Comparison of ENCODE assay signal across 2 cellular contexts in genomic region chr9:124599121-124599795, GRCh38.
TF ChIP-seq lines count a peak whose summit lies in the region.

No MANE protein-coding gene starts in this region.

TF ChIP-seq in H1, 55 proteins besides CTCF, POLR2A, EP300 and RAD21:
- TF ChIP-seq ATF3 (IDR thresholded peaks at IDR 0.05; ENCODE audit: insufficient read depth, low read depth, low read length) (no peak), YY1 (IDR thresholded peaks at IDR 0.05; ENCODE audit: low read depth, low read length) (no peak), GTF2F1 (IDR thresholded peaks at IDR 0.05; ENCODE audit: borderline replicate concordance, low read depth, low read length) (no peak), EZH2 (IDR thresholded peaks at IDR 0.05; ENCODE audit: low read depth, low read length, severe bottlenecking) (no peak), SP1 (IDR thresholded peaks at IDR 0.05; ENCODE audit: low read depth, low read length) (no peak), CBX8 (IDR thresholded peaks at IDR 0.05; ENCODE audit: borderline replicate concordance, low read depth, low read length) (no peak), TAF7 (optimal IDR thresholded peaks at IDR 0.05; ENCODE audit: borderline replicate concordance, low read depth, low read length) (no peak), SP4 (IDR thresholded peaks at IDR 0.05; ENCODE audit: low read length) (no peak), ATF2 (IDR thresholded peaks at IDR 0.05; ENCODE audit: low read length) (no peak), BCL11A (IDR thresholded peaks at IDR 0.05; ENCODE audit: low read depth in 2 of 2, low read length in 2 of 2) (no peak), SIX5 (IDR thresholded peaks at IDR 0.05; ENCODE audit: low read depth, low read length) (no peak), CHD1 (IDR thresholded peaks at IDR 0.05; ENCODE audit: low read depth, low read length) (no peak), HDAC2 (IDR thresholded peaks at IDR 0.05; ENCODE audit: borderline replicate concordance in 1 of 2, low read depth in 2 of 2, low read length in 2 of 2) (no peak), CEBPB (IDR thresholded peaks at IDR 0.05; ENCODE audit: low read depth, low read length) (no peak)
- TF ChIP-seq, protein P1, sequence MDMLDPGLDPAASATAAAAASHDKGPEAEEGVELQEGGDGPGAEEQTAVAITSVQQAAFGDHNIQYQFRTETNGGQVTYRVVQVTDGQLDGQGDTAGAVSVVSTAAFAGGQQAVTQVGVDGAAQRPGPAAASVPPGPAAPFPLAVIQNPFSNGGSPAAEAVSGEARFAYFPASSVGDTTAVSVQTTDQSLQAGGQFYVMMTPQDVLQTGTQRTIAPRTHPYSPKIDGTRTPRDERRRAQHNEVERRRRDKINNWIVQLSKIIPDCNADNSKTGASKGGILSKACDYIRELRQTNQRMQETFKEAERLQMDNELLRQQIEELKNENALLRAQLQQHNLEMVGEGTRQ (IDR thresholded peaks at IDR 0.05; ENCODE audit: low read length) = no peak
- TF ChIP-seq, protein P2, sequence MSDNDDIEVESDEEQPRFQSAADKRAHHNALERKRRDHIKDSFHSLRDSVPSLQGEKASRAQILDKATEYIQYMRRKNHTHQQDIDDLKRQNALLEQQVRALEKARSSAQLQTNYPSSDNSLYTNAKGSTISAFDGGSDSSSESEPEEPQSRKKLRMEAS (IDR thresholded peaks at IDR 0.05) = no peak

TF ChIP-seq in GM23338, 12 proteins besides CTCF, POLR2A, EP300 and RAD21:
- TF ChIP-seq EZH2 (IDR thresholded peaks at IDR 0.05; ENCODE audit: low read depth, unreplicated experiment) (no peak), ETS1 (IDR thresholded peaks at IDR 0.05) (no peak), ZNF331 (CRISPR knock-in tag; IDR thresholded peaks at IDR 0.05; ENCODE audit: low read depth) (no peak), NANOG (IDR thresholded peaks at IDR 0.05; ENCODE audit: borderline replicate concordance) (no peak)
